Comparison of ENCODE assay signal across 21 cellular contexts in genomic region chr2:147348886-147349285, GRCh38.
"Had no signal": no experiment of that assay in that cellular context is flagged by ENCODE, and none has a peak within 500 bp of the region (broad histone marks: within the 10 kb centered on the region; RNA-seq: fewer than 3 reads in every experiment).

No MANE protein-coding gene starts in this region.

- H3K27me3 Mint-ChIP-seq: activated B cell treated with CpG ODN at 0.5 μM for 24 hours; activated CD4-positive, alpha-beta memory T cell treated with anti-CD3 and anti-CD28 coated beads for 36 hours had no signal

- H3K4me1 Mint-ChIP-seq: activated B cell treated with CpG ODN at 0.5 μM for 24 hours, natural killer cell had no signal

- DNase-seq: activated B cell treated with CpG ODN at 0.5 μM for 24 hours; activated CD4-positive, alpha-beta memory T cell treated with anti-CD3 and anti-CD28 coated beads for 36 hours; activated CD4-positive, alpha-beta T cell treated with anti-CD3 and anti-CD28 coated beads for 4 hours; activated gamma-delta T cell treated with Interleukin-2 at 50 U/mL for 16 hours; activated T-cell treated with anti-CD3 and anti-CD28 coated beads for 4 hours; adrenal gland; dermis blood vessel endothelial cell; foreskin melanocyte; hypothalamus; islet precursor cell; lower lobe of right lung; natural killer cell; nucleus accumbens; stimulated activated CD4-positive, alpha-beta T cell treated with anti-CD3 and anti-CD28 coated beads, Interleukin-12 subunit alpha, Interleukin-12 subunit beta, amount 100 ng/mL, for 4 hours; stimulated activated CD4-positive, alpha-beta T cell treated with anti-CD3 and anti-CD28 coated beads, Interleukin-1b, Interleukin-23, amount 100 ng/mL, for 48 hours; stimulated activated CD8-positive, alpha-beta memory T cell treated with anti-CD3 and anti-CD28 coated beads, Interleukin-4, amount 100 ng/mL, for 48 hours; stimulated activated naive CD4-positive, alpha-beta T cell treated with Interleukin-2 at 50 U/mL for 16 hours; thyroid gland had no signal

- H3K27me3 ChIP-seq: adrenal gland, cardiac muscle cell, thyroid gland had no signal

- H3K36me3 Mint-ChIP-seq: activated CD4-positive, alpha-beta memory T cell treated with anti-CD3 and anti-CD28 coated beads for 36 hours; natural killer cell had no signal

- H3K27ac ChIP-seq: adrenal gland, cardiac muscle cell, lower lobe of right lung, thyroid gland had no signal

- ATAC-seq: activated naive CD4-positive, alpha-beta T cell treated with anti-CD3 and anti-CD28 coated beads, Interleukin-2, amount 50 U/mL, for 72 hours; lower lobe of right lung; natural killer cell had no signal

- H3K9me3 ChIP-seq: adrenal gland, thyroid gland had no signal

- H3K27ac Mint-ChIP-seq: activated B cell treated with CpG ODN at 0.5 μM for 24 hours; activated CD4-positive, alpha-beta memory T cell treated with anti-CD3 and anti-CD28 coated beads for 36 hours; activated naive CD4-positive, alpha-beta T cell treated with anti-CD3 and anti-CD28 coated beads, Interleukin-2, amount 50 U/mL, for 72 hours; activated T-helper 1 cell treated with anti-CD3 and anti-CD28 coated beads, Interleukin-12 subunit alpha, Interleukin-12 subunit beta, Interleukin-2, Interleukin-4 antibody, amounts not matched to agents 30 ng/mL and 10 ng/mL and 1 ng/mL, durations not matched to agents 14 hours and 24 hours and 36 hours; natural killer cell had no signal

- H3K4me1 ChIP-seq: adrenal gland, lower lobe of right lung, thyroid gland had no signal

- H3K4me3 Mint-ChIP-seq: activated B cell treated with CpG ODN at 0.5 μM for 24 hours; activated CD4-positive, alpha-beta memory T cell treated with anti-CD3 and anti-CD28 coated beads for 36 hours; activated T-helper 1 cell treated with anti-CD3 and anti-CD28 coated beads, Interleukin-12 subunit alpha, Interleukin-12 subunit beta, Interleukin-2, Interleukin-4 antibody, amounts not matched to agents 30 ng/mL and 10 ng/mL and 1 ng/mL, durations not matched to agents 14 hours and 24 hours and 36 hours; natural killer cell had no signal

- H3K36me3 ChIP-seq: adrenal gland, cardiac muscle cell, lower lobe of right lung, thyroid gland had no signal

- H3K4me3 ChIP-seq: adrenal gland, cardiac muscle cell, lower lobe of right lung, thyroid gland had no signal
